Comparison of ENCODE assay signal across 11 cellular contexts in the genomic region with DNA sequence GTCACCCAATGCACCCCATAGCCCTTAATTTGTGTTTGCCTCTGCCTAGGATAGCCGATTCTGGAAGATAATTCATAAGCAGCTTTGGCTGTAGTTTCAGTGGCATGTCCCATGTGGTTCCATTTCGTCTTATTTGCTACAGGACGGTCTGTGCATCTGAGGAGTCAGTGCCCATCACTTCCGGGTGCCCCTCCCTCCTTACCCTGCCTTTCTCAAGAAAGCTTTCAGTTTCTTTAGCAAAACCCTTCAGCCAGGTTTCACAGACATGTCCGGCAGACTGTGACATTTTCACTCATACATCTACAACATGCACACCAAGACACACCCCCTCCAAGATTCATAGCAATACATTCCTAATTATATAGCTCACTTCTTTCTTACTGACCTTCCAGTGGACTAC. TPM values are rescaled to one million over a fixed set of nuclear protein-coding genes. Genes with fewer than 3 reads are reported as not detected.
DNase-seq lines count a peak whose midpoint lies in the region; ATAC-seq and TF ChIP-seq lines count a peak whose summit lies in the region.
"Had no signal": no experiment of that assay in that cellular context is flagged by ENCODE, and none has a peak within 500 bp of the region (broad histone marks: within the 10 kb centered on the region; RNA-seq: fewer than 3 reads in every experiment).

No MANE protein-coding gene starts in this region.

- no peak overlapping the region for H3K4me2 ChIP-seq in SK-N-SH

- no peaks in the 10 kb centered on the region for H4K20me1 ChIP-seq in SK-N-SH (ENCODE audit: insufficient read depth)

- CTCF ChIA-PET in activated CD8-positive, alpha-beta T cell treated with anti-CD3 and anti-CD28 coated beads, Interleukin-2, amount 10 ng/mL, durations not matched to agents 7 days and 5 days (lab: Charles Lee): interaction anchor here (0.7 to 1.9 kb wide), 6 partner anchors 20 to 79 kb away, joined by 3 to 7 read pairs (median 4); no protein-coding TSS in a partner anchor
- CTCF ChIA-PET in SK-N-SH (lab: Yijun Ruan, JAX): interaction anchor here (1.6 to 2.5 kb wide), 3 partner anchors 28 to 43 kb away, joined by 4 to 14 read pairs (median 7); no protein-coding TSS in a partner anchor

- peaks cover 0 to 7% of the 10 kb centered on the region in 2 experiments; a peak in 1 of 4 replicates for H3K4me1 ChIP-seq in SK-N-SH (ENCODE audit: control insufficient read depth in 1 of 2, insufficient read depth in 2 of 2, low read depth in 1 of 2, low read length in 1 of 2)
- H3K4me1 ChIP-seq: left lung had no signal

- no peaks in the 10 kb centered on the region for H3K9me2 ChIP-seq in SK-N-SH

- H3K79me2 ChIP-seq in SK-N-SH (ENCODE audit: insufficient read depth): no peaks in the 10 kb centered on the region

- in situ Hi-C loops in GM13977 (cut with MboI; ENCODE audit: low pct_unique_long_range_greater_than_20kb, low sequenced_read_pairs, unreplicated experiment) (no loop called here), brain microvascular endothelial cell (cut with HindIII; ENCODE audit: low pct_ligation_motif_present, low sequenced_read_pairs) (no loop called here)

- H3K9me3 Mint-ChIP-seq in activated CD8-positive, alpha-beta T cell treated with anti-CD3 and anti-CD28 coated beads, Interleukin-2, amount 10 ng/mL, durations not matched to agents 7 days and 5 days (ENCODE audit: insufficient read depth): no peaks in the 10 kb centered on the region

- H3K27ac Mint-ChIP-seq in activated CD8-positive, alpha-beta T cell treated with anti-CD3 and anti-CD28 coated beads, Interleukin-2, amount 10 ng/mL, durations not matched to agents 7 days and 5 days: peak overlapping the region; percentile 1

- DNase-seq in GM13977 (ENCODE audit: low spot score) (peak; percentile 85), NCI-H1930 (lab: John Stamatoyannopoulos, UW) (no peak), SK-N-SH (no peak), brain microvascular endothelial cell (no peak), NCI-H2227 treated with DMSO at 0.1 percent for 48 hours (lab: John Stamatoyannopoulos, UW) (no peak)
- DNase-seq in activated CD8-positive, alpha-beta T cell treated with anti-CD3 and anti-CD28 coated beads, Interleukin-2, amount 10 ng/mL, durations not matched to agents 7 days and 5 days: peak; percentile 39
- DNase-seq: left lung; NCI-H1105 treated with DMSO at 0.1 percent for 48 hours; stimulated activated CD4-positive, alpha-beta T cell treated with anti-CD3 and anti-CD28 coated beads, Interleukin-2, amount 100 ng/mL, for 48 hours had no signal

- H3F3A ChIP-seq in SK-N-SH (replicated peaks; ENCODE audit: insufficient read depth): no peaks in the 10 kb centered on the region

- no peaks in the 10 kb centered on the region for H3K9me3 ChIP-seq in SK-N-SH
- H3K9me3 ChIP-seq: left lung had no signal

- peaks cover 8% of the 10 kb centered on the region for H3K4me1 Mint-ChIP-seq in activated CD8-positive, alpha-beta T cell treated with anti-CD3 and anti-CD28 coated beads, Interleukin-2, amount 10 ng/mL, durations not matched to agents 7 days and 5 days (ENCODE audit: low read depth)

- H3K36me3 ChIP-seq in SK-N-SH (replicated peaks in 1 of 2; ENCODE audit: control insufficient read depth in 1 of 2, insufficient read depth in 2 of 2, low read length in 1 of 2) (no peaks in the 10 kb centered on the region), brain microvascular endothelial cell (replicated peaks) (no peaks in the 10 kb centered on the region)
- H3K36me3 ChIP-seq: left lung had no signal

- H3K4me3 Mint-ChIP-seq in activated CD8-positive, alpha-beta T cell treated with anti-CD3 and anti-CD28 coated beads, Interleukin-2, amount 10 ng/mL, durations not matched to agents 7 days and 5 days: no peak overlapping the region

- no peak overlapping the region for H3K9ac ChIP-seq in SK-N-SH

- peak; percentile 97 for ATAC-seq in GM19463 (IDR thresholded peaks at IDR 0.05; ENCODE audit: unreplicated experiment)
- ATAC-seq in HG03097 (IDR thresholded peaks at IDR 0.05; ENCODE audit: low FRiP score, unreplicated experiment): peak; percentile 96
- peak; percentile 29 for ATAC-seq in activated CD8-positive, alpha-beta T cell treated with anti-CD3 and anti-CD28 coated beads, Interleukin-2, amount 10 ng/mL, durations not matched to agents 7 days and 5 days
- ATAC-seq: left lung had no signal

- POLR2A ChIA-PET in activated CD8-positive, alpha-beta T cell treated with anti-CD3 and anti-CD28 coated beads, Interleukin-2, amount 10 ng/mL, durations not matched to agents 7 days and 5 days (lab: Charles Lee): interaction anchor here (1.4 kb wide), 1 partner anchor 10 kb away, joined by 3 read pairs; no protein-coding TSS in a partner anchor
- POLR2A ChIA-PET in SK-N-SH (lab: Yijun Ruan, JAX): no interaction called here

- H3K27me3 Mint-ChIP-seq in activated CD8-positive, alpha-beta T cell treated with anti-CD3 and anti-CD28 coated beads, Interleukin-2, amount 10 ng/mL, durations not matched to agents 7 days and 5 days (ENCODE audit: low read depth): peaks cover 2% of the 10 kb centered on the region

- TF ChIP-seq CTCF in GM13977 (IDR thresholded peaks at IDR 0.05; ENCODE audit: extremely low read depth, insufficient read depth, missing control alignments) (no peak), SK-N-SH (IDR thresholded peaks at IDR 0.05) (no peak), brain microvascular endothelial cell (IDR thresholded peaks at IDR 0.05; ENCODE audit: low read depth, low read length, missing control alignments) (no peak)

- no peak overlapping the region for H3K4me3 ChIP-seq in SK-N-SH (ENCODE audit: low read depth in 2 of 2, low read length in 1 of 2)
- no peak overlapping the region for H3K4me3 ChIP-seq in brain microvascular endothelial cell (ENCODE audit: low read depth, low read length)
- H3K4me3 ChIP-seq: left lung had no signal

- H3K36me3 Mint-ChIP-seq in activated CD8-positive, alpha-beta T cell treated with anti-CD3 and anti-CD28 coated beads, Interleukin-2, amount 10 ng/mL, durations not matched to agents 7 days and 5 days (ENCODE audit: low read depth): no peaks in the 10 kb centered on the region

- H3K27me3 ChIP-seq in SK-N-SH (ENCODE audit: insufficient read depth): peaks cover 5% of the 10 kb centered on the region; the same call in 1 of the 2 replicates
- H3K27me3 ChIP-seq in brain microvascular endothelial cell (replicated peaks): peaks cover 11% of the 10 kb centered on the region

- TF ChIP-seq EP300 in SK-N-SH (IDR thresholded peaks at IDR 0.05; ENCODE audit: borderline replicate concordance in 1 of 2, low read depth in 1 of 2, low read length in 1 of 2): no peak

- no peak overlapping the region for H3K27ac ChIP-seq in SK-N-SH (ENCODE audit: low read depth in 2 of 2, low read length in 1 of 2)
- H3K27ac ChIP-seq in brain microvascular endothelial cell: no peak overlapping the region
- H3K27ac ChIP-seq: left lung had no signal

- no peak overlapping the region for H2AFZ ChIP-seq in SK-N-SH (ENCODE audit: low read depth)

- 74% methylated on average over 5 of the region's 5 CpGs for WGBS in SK-N-SH (ENCODE audit: low lambda C conversion rate)

- no peak for TF ChIP-seq RAD21 in SK-N-SH (IDR thresholded peaks at IDR 0.05; ENCODE audit: low read length)

TF ChIP-seq in SK-N-SH, 30 proteins besides CTCF, POLR2A, EP300 and RAD21:
- TF ChIP-seq, protein P1, sequence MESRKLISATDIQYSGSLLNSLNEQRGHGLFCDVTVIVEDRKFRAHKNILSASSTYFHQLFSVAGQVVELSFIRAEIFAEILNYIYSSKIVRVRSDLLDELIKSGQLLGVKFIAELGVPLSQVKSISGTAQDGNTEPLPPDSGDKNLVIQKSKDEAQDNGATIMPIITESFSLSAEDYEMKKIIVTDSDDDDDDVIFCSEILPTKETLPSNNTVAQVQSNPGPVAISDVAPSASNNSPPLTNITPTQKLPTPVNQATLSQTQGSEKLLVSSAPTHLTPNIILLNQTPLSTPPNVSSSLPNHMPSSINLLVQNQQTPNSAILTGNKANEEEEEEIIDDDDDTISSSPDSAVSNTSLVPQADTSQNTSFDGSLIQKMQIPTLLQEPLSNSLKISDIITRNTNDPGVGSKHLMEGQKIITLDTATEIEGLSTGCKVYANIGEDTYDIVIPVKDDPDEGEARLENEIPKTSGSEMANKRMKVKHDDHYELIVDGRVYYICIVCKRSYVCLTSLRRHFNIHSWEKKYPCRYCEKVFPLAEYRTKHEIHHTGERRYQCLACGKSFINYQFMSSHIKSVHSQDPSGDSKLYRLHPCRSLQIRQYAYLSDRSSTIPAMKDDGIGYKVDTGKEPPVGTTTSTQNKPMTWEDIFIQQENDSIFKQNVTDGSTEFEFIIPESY (IDR thresholded peaks at IDR 0.05; ENCODE audit: borderline replicate concordance, low read depth): no peak
- TF ChIP-seq RXRA (IDR thresholded peaks at IDR 0.05; ENCODE audit: borderline replicate concordance, low read depth) (no peak), JUND (IDR thresholded peaks at IDR 0.05) (no peak), TEAD4 (IDR thresholded peaks at IDR 0.05; ENCODE audit: borderline replicate concordance, insufficient read depth) (no peak), MXI1 (IDR thresholded peaks at IDR 0.05; ENCODE audit: low read depth, low read length) (no peak), CHD2 (IDR thresholded peaks at IDR 0.05; ENCODE audit: low read length, partially characterized antibody) (no peak), YY1 (IDR thresholded peaks at IDR 0.05; ENCODE audit: low read depth) (no peak), SMC3 (IDR thresholded peaks at IDR 0.05; ENCODE audit: low read depth, low read length) (no peak)
- TF ChIP-seq, protein P2, sequence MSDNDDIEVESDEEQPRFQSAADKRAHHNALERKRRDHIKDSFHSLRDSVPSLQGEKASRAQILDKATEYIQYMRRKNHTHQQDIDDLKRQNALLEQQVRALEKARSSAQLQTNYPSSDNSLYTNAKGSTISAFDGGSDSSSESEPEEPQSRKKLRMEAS (IDR thresholded peaks at IDR 0.05; ENCODE audit: low read depth): no peak

RNA-seq across cellular contexts. Expression of a gene that starts 14.3 kb away (rescaled TPM):
- total RNA-seq in activated CD8-positive, alpha-beta T cell treated with anti-CD3 and anti-CD28 coated beads, Interleukin-2, amount 10 ng/mL, durations not matched to agents 7 days and 5 days: not detected
- polyA plus RNA-seq in SK-N-SH (2012; rRNA removed): 0.05 TPM in 2 replicates
- polyA plus RNA-seq in SK-N-SH (2012; cell fraction: cytosol; rRNA removed): 0.01 TPM in 1 of 2 replicates, not detected in the other
- polyA plus RNA-seq in SK-N-SH (2012; cell fraction: nucleus; rRNA removed): 0.15 and 0.30 TPM in 2 replicates

RNA-seq across cellular contexts. Expression of a gene that starts 37.2 kb away (rescaled TPM):
- total RNA-seq in activated CD8-positive, alpha-beta T cell treated with anti-CD3 and anti-CD28 coated beads, Interleukin-2, amount 10 ng/mL, durations not matched to agents 7 days and 5 days: not detected
- polyA plus RNA-seq in SK-N-SH (2012; rRNA removed): 0.03 TPM in 1 of 2 replicates, not detected in the other
- not detected in 2 replicates for polyA plus RNA-seq in SK-N-SH (2012; cell fraction: cytosol; rRNA removed)
- polyA plus RNA-seq in SK-N-SH (2012; cell fraction: nucleus; rRNA removed): 0.01 TPM in 1 of 2 replicates, not detected in the other

Comparison
In these comparisons a context has a peak if more than half of its experiments do, and no peak if none do; other contexts are left out.
1. DNase-seq: peak in GM13977 (single experiment) and activated CD8-positive, alpha-beta T cell treated with anti-CD3 and anti-CD28 coated beads, Interleukin-2, amount 10 ng/mL, durations not matched to agents 7 days and 5 days (single experiment); none in NCI-H1930 (0 of 2), SK-N-SH (single experiment), brain microvascular endothelial cell (single experiment) and NCI-H2227 treated with DMSO at 0.1 percent for 48 hours (single experiment).
2. ATAC-seq: peak in every context shown above with its lines; median percentile 97 in GM19463; 96 in HG03097; 29 in activated CD8-positive, alpha-beta T cell treated with anti-CD3 and anti-CD28 coated beads, Interleukin-2, amount 10 ng/mL, durations not matched to agents 7 days and 5 days.